ENCODE assay signal across 2 cellular contexts in the genomic region with DNA sequence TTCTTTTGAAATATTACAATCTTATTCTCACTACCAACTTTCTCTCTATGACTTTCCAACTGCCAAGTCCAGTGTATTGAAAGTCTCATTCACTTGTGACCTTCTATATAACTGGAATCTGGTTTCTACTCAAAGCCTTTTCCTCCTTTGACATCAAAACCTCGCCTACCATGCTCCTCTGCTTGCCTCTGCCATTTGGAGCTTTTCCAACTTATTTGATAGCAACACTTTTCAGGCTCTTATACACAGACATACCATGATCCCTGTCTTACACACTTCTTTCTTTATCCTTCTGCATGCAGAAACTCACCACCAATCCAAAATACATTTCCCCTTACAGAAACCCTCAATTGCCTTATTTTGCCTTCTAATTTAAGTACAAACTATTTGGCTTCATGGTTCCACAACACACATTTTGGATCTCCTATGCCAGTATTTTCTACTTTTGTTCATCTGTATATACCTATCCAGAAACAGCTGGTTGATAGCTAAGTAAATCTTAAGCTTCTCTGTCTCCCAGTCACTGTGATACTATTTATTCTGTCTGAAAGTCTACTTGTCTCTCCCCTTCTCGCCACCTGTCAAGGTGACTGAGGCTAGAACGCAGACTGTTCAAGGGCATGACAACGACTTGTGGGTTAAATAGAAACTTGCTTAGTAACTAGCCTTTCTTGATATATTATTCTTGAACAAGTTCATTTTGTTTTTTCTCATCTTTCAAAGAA.
TF ChIP-seq lines count a peak whose summit lies in the region.

No MANE protein-coding gene starts in this region.

TF ChIP-seq in IMR-90, 13 proteins besides CTCF, POLR2A, EP300 and RAD21:
- TF ChIP-seq RCOR1 (IDR thresholded peaks at IDR 0.05; ENCODE audit: insufficient replicate concordance, low read length) (no peak), MAZ (IDR thresholded peaks at IDR 0.05; ENCODE audit: borderline replicate concordance, low read depth, low read length) (no peak), MXI1 (IDR thresholded peaks at IDR 0.05; ENCODE audit: borderline replicate concordance, low read depth, low read length) (no peak), BHLHE40 (IDR thresholded peaks at IDR 0.05; ENCODE audit: low read depth, low read length) (no peak), MAFK (IDR thresholded peaks at IDR 0.05; ENCODE audit: low read depth, low read length) (no peak), NFE2L2 (IDR thresholded peaks at IDR 0.05; ENCODE audit: low read depth, low read length) (no peak)
- TF ChIP-seq, protein P1, sequence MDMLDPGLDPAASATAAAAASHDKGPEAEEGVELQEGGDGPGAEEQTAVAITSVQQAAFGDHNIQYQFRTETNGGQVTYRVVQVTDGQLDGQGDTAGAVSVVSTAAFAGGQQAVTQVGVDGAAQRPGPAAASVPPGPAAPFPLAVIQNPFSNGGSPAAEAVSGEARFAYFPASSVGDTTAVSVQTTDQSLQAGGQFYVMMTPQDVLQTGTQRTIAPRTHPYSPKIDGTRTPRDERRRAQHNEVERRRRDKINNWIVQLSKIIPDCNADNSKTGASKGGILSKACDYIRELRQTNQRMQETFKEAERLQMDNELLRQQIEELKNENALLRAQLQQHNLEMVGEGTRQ (IDR thresholded peaks at IDR 0.05; ENCODE audit: low read depth, low read length), result no peak
- TF ChIP-seq, protein P2, sequence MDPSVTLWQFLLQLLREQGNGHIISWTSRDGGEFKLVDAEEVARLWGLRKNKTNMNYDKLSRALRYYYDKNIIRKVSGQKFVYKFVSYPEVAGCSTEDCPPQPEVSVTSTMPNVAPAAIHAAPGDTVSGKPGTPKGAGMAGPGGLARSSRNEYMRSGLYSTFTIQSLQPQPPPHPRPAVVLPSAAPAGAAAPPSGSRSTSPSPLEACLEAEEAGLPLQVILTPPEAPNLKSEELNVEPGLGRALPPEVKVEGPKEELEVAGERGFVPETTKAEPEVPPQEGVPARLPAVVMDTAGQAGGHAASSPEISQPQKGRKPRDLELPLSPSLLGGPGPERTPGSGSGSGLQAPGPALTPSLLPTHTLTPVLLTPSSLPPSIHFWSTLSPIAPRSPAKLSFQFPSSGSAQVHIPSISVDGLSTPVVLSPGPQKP (IDR thresholded peaks at IDR 0.05; ENCODE audit: borderline replicate concordance, low read depth, low read length), result no peak

TF ChIP-seq in endothelial cell of umbilical vein, 7 proteins besides CTCF, POLR2A, EP300 and RAD21:
- TF ChIP-seq JUN (IDR thresholded peaks at IDR 0.05; ENCODE audit: borderline replicate concordance, insufficient read depth, insufficient read length, low read depth) (no peak), GATA2 (IDR thresholded peaks at IDR 0.05; ENCODE audit: insufficient read depth, insufficient read length, low read depth, low read length) (no peak), EZH2 (IDR thresholded peaks at IDR 0.05; ENCODE audit: borderline replicate concordance, low read depth, low read length, severe bottlenecking) (no peak), MYC (IDR thresholded peaks at IDR 0.05; ENCODE audit: low read depth, low read length) (no peak)
- TF ChIP-seq, protein P3, sequence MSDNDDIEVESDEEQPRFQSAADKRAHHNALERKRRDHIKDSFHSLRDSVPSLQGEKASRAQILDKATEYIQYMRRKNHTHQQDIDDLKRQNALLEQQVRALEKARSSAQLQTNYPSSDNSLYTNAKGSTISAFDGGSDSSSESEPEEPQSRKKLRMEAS (IDR thresholded peaks at IDR 0.05; ENCODE audit: insufficient read depth, insufficient read length), result no peak
